Comparison of ENCODE assay signal across 35 cellular contexts in genomic region chr3:173440431-173440990, GRCh38. TPM values are rescaled to one million over a fixed set of nuclear protein-coding genes. Genes with fewer than 3 reads are reported as not detected.
"Had no signal": no experiment of that assay in that cellular context is flagged by ENCODE, and none has a peak within 500 bp of the region (broad histone marks: within the 10 kb centered on the region; RNA-seq: fewer than 3 reads in every experiment).

No MANE protein-coding gene starts in this region.

- H3K36me3 Mint-ChIP-seq: activated CD4-positive, alpha-beta memory T cell treated with anti-CD3 and anti-CD28 coated beads for 36 hours; activated naive CD4-positive, alpha-beta T cell treated with anti-CD3 and anti-CD28 coated beads, Interleukin-2, amount 50 U/mL, for 72 hours; activated naive CD8-positive, alpha-beta T cell treated with anti-CD3 and anti-CD28 coated beads for 36 hours had no signal

- ATAC-seq: activated CD8-positive, alpha-beta T cell treated with anti-CD3 and anti-CD28 coated beads for 36 hours; activated naive CD4-positive, alpha-beta T cell treated with anti-CD3 and anti-CD28 coated beads, Interleukin-2, amount 50 U/mL, for 72 hours; activated T-cell treated with anti-CD3 and anti-CD28 coated beads, Interleukin-2, amount 50 U/mL, for 4 hours; activated T-cell treated with anti-CD3 and anti-CD28 coated beads, Interleukin-2, amount 50 U/mL, for 72 hours; activated T-helper 17 cell treated with anti-CD3 and anti-CD28 coated beads, Interleukin-2, amount 50 U/mL, for 72 hours; body of pancreas had no signal

- H3K4me1 Mint-ChIP-seq: activated B cell treated with CpG ODN at 0.5 μM for 24 hours; activated CD4-positive, alpha-beta T cell treated with anti-CD3 and anti-CD28 coated beads, Interleukin-2, amount 10 ng/mL, durations not matched to agents 24 days and 14 days; activated naive CD8-positive, alpha-beta T cell treated with anti-CD3 and anti-CD28 coated beads for 36 hours; activated T-helper 17 cell treated with anti-CD3 and anti-CD28 coated beads, Interleukin-2, amount 50 U/mL, for 72 hours had no signal

- H3K4me3 ChIP-seq: adrenal gland, body of pancreas, breast epithelium had no signal

- H3K27me3 ChIP-seq: adrenal gland, body of pancreas, brain microvascular endothelial cell, breast epithelium had no signal

- H3K4me1 ChIP-seq: adrenal gland, body of pancreas, breast epithelium had no signal

- H3K9me3 ChIP-seq: adrenal gland, body of pancreas, breast epithelium had no signal

- H3K9me3 Mint-ChIP-seq: activated CD4-positive, alpha-beta memory T cell treated with anti-CD3 and anti-CD28 coated beads for 36 hours; activated CD4-positive, alpha-beta T cell treated with anti-CD3 and anti-CD28 coated beads, Interleukin-2, amount 10 ng/mL, durations not matched to agents 24 days and 14 days; activated naive CD8-positive, alpha-beta T cell treated with anti-CD3 and anti-CD28 coated beads for 36 hours; activated T-helper 1 cell treated with anti-CD3 and anti-CD28 coated beads, Interleukin-12 subunit alpha, Interleukin-12 subunit beta, Interleukin-2, Interleukin-4 antibody, amounts not matched to agents 30 ng/mL and 10 ng/mL and 1 ng/mL, durations not matched to agents 14 hours and 24 hours and 36 hours; T-helper 1 cell treated with Interleukin-12 subunit alpha and Interleukin-12 subunit beta and Interleukin-4 antibody, amounts not matched to agents 30 μg/mL and 1 μg/mL, for 36 hours; T-helper 2 cell treated with Interferon-gamma antibody and Interleukin-4, amounts not matched to agents 5 μg/mL and 100 μg/mL, for 36 hours had no signal

- DNase-seq: activated B cell treated with CpG ODN at 0.5 μM for 24 hours; activated CD4-positive, alpha-beta memory T cell treated with anti-CD3 and anti-CD28 coated beads for 36 hours; activated CD4-positive, alpha-beta T cell treated with anti-CD3 and anti-CD28 coated beads for 4 hours; activated CD4-positive, alpha-beta T cell treated with anti-CD3 and anti-CD28 coated beads, Interleukin-2, amount 10 ng/mL, durations not matched to agents 24 days and 14 days; activated CD4-positive, alpha-beta T cell treated with anti-CD3 and anti-CD28 coated beads, Interleukin-2, amount 50 U/mL, for 1 hour; activated CD4-positive, alpha-beta T cell treated with anti-CD3 and anti-CD28 coated beads, Interleukin-2, amount 50 U/mL, for 4 hours; activated CD4-positive, CD25-positive, alpha-beta regulatory T cell treated with anti-CD3 and anti-CD28 coated beads, Interleukin-2, amount 50 U/mL, for 72 hours; activated CD8-positive, alpha-beta memory T cell treated with anti-CD3 and anti-CD28 coated beads, Interleukin-2, amount 50 U/mL, for 4 hours; activated CD8-positive, alpha-beta T cell treated with anti-CD3 and anti-CD28 coated beads for 36 hours; activated effector memory CD4-positive, alpha-beta T cell treated with anti-CD3 and anti-CD28 coated beads, Interleukin-2, amount 50 U/mL, for 16 hours; activated gamma-delta T cell treated with Interleukin-2 at 50 U/mL for 16 hours; activated naive CD4-positive, alpha-beta T cell; activated naive CD4-positive, alpha-beta T cell treated with anti-CD3 and anti-CD28 coated beads for 36 hours; activated naive CD4-positive, alpha-beta T cell treated with anti-CD3 and anti-CD28 coated beads, Interleukin-2, amount 50 U/mL, for 16 hours; activated naive CD8-positive, alpha-beta T cell treated with anti-CD3 and anti-CD28 coated beads for 36 hours; activated T-cell treated with anti-CD3 and anti-CD28 coated beads for 4 hours; activated T-cell treated with anti-CD3 and anti-CD28 coated beads, Interleukin-2, amount 50 U/mL, for 1 hour; activated T-cell treated with anti-CD3 and anti-CD28 coated beads, Interleukin-2, amount 50 U/mL, for 4 hours; activated T-cell treated with anti-CD3 and anti-CD28 coated beads, Interleukin-2, amount 50 U/mL, for 72 hours; adrenal gland; amniotic stem cell; aorta; body of pancreas; brain microvascular endothelial cell; central memory CD4-positive, alpha-beta T cell; T-helper 1 cell; T-helper 2 cell; T-helper 9 cell had no signal

- H3K36me3 ChIP-seq: adrenal gland, brain microvascular endothelial cell, breast epithelium had no signal

- H3K27me3 Mint-ChIP-seq: activated B cell treated with CpG ODN at 0.5 μM for 24 hours; activated CD4-positive, alpha-beta memory T cell treated with anti-CD3 and anti-CD28 coated beads for 36 hours; activated CD4-positive, alpha-beta T cell treated with anti-CD3 and anti-CD28 coated beads, Interleukin-2, amount 10 ng/mL, durations not matched to agents 24 days and 14 days; activated CD8-positive, alpha-beta T cell treated with anti-CD3 and anti-CD28 coated beads for 36 hours; activated naive CD8-positive, alpha-beta T cell treated with anti-CD3 and anti-CD28 coated beads for 36 hours; activated T-helper 17 cell treated with anti-CD3 and anti-CD28 coated beads, Interleukin-2, amount 50 U/mL, for 72 hours had no signal

- H3K4me3 Mint-ChIP-seq: activated B cell treated with CpG ODN at 0.5 μM for 24 hours; activated CD4-positive, alpha-beta memory T cell treated with anti-CD3 and anti-CD28 coated beads for 36 hours; activated CD4-positive, alpha-beta T cell treated with anti-CD3 and anti-CD28 coated beads, Interleukin-2, amount 10 ng/mL, durations not matched to agents 24 days and 14 days; activated CD8-positive, alpha-beta T cell treated with anti-CD3 and anti-CD28 coated beads for 36 hours; activated naive CD4-positive, alpha-beta T cell treated with anti-CD3 and anti-CD28 coated beads for 36 hours; activated naive CD8-positive, alpha-beta T cell treated with anti-CD3 and anti-CD28 coated beads for 36 hours; activated T-cell treated with anti-CD3 and anti-CD28 coated beads, Interleukin-2, amount 50 U/mL, for 4 hours; activated T-cell treated with anti-CD3 and anti-CD28 coated beads, Interleukin-2, amount 50 U/mL, for 72 hours; activated T-helper 1 cell treated with anti-CD3 and anti-CD28 coated beads, Interleukin-12 subunit alpha, Interleukin-12 subunit beta, Interleukin-2, Interleukin-4 antibody, amounts not matched to agents 30 ng/mL and 10 ng/mL and 1 ng/mL, durations not matched to agents 14 hours and 24 hours and 36 hours; activated T-helper 17 cell treated with anti-CD3 and anti-CD28 coated beads, Interleukin-2, amount 50 U/mL, for 72 hours; T-helper 1 cell treated with Interleukin-12 subunit alpha and Interleukin-12 subunit beta and Interleukin-4 antibody, amounts not matched to agents 30 μg/mL and 1 μg/mL, for 36 hours; T-helper 2 cell treated with Interferon-gamma antibody and Interleukin-4, amounts not matched to agents 5 μg/mL and 100 μg/mL, for 36 hours had no signal

- H3K27ac Mint-ChIP-seq: activated B cell treated with CpG ODN at 0.5 μM for 24 hours; activated CD4-positive, alpha-beta memory T cell treated with anti-CD3 and anti-CD28 coated beads for 36 hours; activated CD4-positive, alpha-beta T cell treated with anti-CD3 and anti-CD28 coated beads, Interleukin-2, amount 10 ng/mL, durations not matched to agents 24 days and 14 days; activated CD8-positive, alpha-beta T cell treated with anti-CD3 and anti-CD28 coated beads for 36 hours; activated naive CD4-positive, alpha-beta T cell treated with anti-CD3 and anti-CD28 coated beads for 36 hours; activated naive CD4-positive, alpha-beta T cell treated with anti-CD3 and anti-CD28 coated beads, Interleukin-2, amount 50 U/mL, for 72 hours; activated naive CD8-positive, alpha-beta T cell treated with anti-CD3 and anti-CD28 coated beads for 36 hours; activated T-cell treated with anti-CD3 and anti-CD28 coated beads, Interleukin-2, amount 50 U/mL, for 72 hours; activated T-helper 1 cell treated with anti-CD3 and anti-CD28 coated beads, Interleukin-12 subunit alpha, Interleukin-12 subunit beta, Interleukin-2, Interleukin-4 antibody, amounts not matched to agents 30 ng/mL and 10 ng/mL and 1 ng/mL, durations not matched to agents 14 hours and 24 hours and 36 hours; activated T-helper 17 cell treated with anti-CD3 and anti-CD28 coated beads, Interleukin-2, amount 50 U/mL, for 72 hours; T-helper 1 cell treated with Interleukin-12 subunit alpha and Interleukin-12 subunit beta and Interleukin-4 antibody, amounts not matched to agents 30 μg/mL and 1 μg/mL, for 36 hours; T-helper 2 cell treated with Interferon-gamma antibody and Interleukin-4, amounts not matched to agents 5 μg/mL and 100 μg/mL, for 36 hours had no signal

RNA-seq across cellular contexts. Expression of gene NLGN1, which starts 43.0 kb away (rescaled TPM):
- total RNA-seq: activated B cell treated with CpG ODN at 0.5 μM for 24 hours; activated CD4-positive, alpha-beta memory T cell treated with anti-CD3 and anti-CD28 coated beads for 36 hours; activated CD4-positive, alpha-beta T cell treated with anti-CD3 and anti-CD28 coated beads, Interleukin-2, amount 10 ng/mL, durations not matched to agents 24 days and 14 days; activated CD8-positive, alpha-beta memory T cell treated with anti-CD3 and anti-CD28 coated beads for 36 hours; activated CD8-positive, alpha-beta T cell treated with anti-CD3 and anti-CD28 coated beads for 36 hours; activated naive CD4-positive, alpha-beta T cell treated with anti-CD3 and anti-CD28 coated beads for 36 hours; activated naive CD4-positive, alpha-beta T cell treated with anti-CD3 and anti-CD28 coated beads, Interleukin-2, amount 50 U/mL, for 72 hours; activated naive CD8-positive, alpha-beta T cell treated with anti-CD3 and anti-CD28 coated beads for 36 hours; activated T-cell treated with anti-CD3 and anti-CD28 coated beads, Interleukin-2, amount 50 U/mL, for 4 hours; activated T-cell treated with anti-CD3 and anti-CD28 coated beads, Interleukin-2, amount 50 U/mL, for 72 hours; activated T-helper 1 cell treated with anti-CD3 and anti-CD28 coated beads, Interleukin-12 subunit alpha, Interleukin-12 subunit beta, Interleukin-2, Interleukin-4 antibody, amounts not matched to agents 30 ng/mL and 10 ng/mL and 1 ng/mL, durations not matched to agents 14 hours and 24 hours and 36 hours; activated T-helper 17 cell treated with anti-CD3 and anti-CD28 coated beads, Interleukin-2, amount 50 U/mL, for 72 hours had no signal
